In the genomic region with DNA sequence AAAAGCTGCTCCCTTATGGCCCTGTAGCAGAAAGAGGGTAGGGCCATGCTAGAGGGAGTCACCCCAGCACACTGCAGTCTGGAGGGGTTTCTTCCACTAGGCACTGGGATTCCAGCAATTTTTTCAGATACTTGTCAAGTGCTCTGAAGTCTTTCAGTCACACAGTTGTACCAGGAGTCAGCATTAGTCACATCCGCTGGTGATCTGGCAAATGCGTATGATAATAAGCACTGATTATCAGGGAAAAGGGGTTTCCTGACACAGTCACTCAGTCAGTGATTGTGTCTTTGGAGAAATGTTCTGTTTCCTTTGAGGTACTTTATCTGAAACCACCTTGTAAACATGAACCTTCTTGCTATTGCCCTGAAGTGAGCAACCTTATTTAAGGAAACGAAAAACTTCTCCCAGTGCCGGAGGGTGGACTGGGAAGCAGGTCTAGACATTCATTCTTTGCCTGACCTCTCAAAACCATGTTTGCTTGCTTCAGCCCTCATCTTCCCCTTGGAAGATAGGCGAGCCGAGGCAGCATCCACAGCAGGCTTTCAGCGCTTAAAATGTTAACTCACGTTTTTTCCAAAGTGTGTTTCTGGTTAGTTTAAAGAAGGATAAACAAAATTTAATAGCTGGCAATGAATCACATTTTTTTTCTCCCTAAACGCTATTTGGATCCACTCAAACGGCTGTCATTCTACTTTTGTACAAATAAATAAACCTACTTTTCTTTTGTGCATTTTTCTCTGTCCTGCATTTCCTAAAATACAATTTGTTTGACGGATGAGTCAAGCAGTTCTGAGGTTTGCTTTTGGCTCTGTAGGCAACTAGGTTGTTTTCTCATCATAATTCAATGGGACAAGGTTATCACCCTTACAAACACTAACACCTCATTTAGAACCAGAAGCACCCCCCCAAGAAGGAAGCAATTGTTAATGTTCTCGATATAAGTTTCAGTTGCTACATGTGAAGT, we compare ENCODE assay signal across 11 cellular contexts.
DNase-seq lines count a peak whose midpoint lies in the region; ATAC-seq and TF ChIP-seq lines count a peak whose summit lies in the region.
"Had no signal": no experiment of that assay in that cellular context is flagged by ENCODE, and none has a peak within 500 bp of the region (broad histone marks: within the 10 kb centered on the region; RNA-seq: fewer than 3 reads in every experiment).

No MANE protein-coding gene starts in this region.

- H4K20me1 ChIP-seq in HCT116 (ENCODE audit: insufficient read depth) = no peaks in the 10 kb centered on the region

- H3K9me2 ChIP-seq in HCT116 (ENCODE audit: insufficient read depth) = no peaks in the 10 kb centered on the region; the same call in 1 of the 2 replicates

- TF ChIP-seq RAD21 in HCT116 (IDR thresholded peaks at IDR 0.05; ENCODE audit: low read depth) = peak; percentile 41; the same call in 1 of the 2 replicates

- POLR2A ChIA-PET in HCT116 (lab: Charles Lee) = no interaction called here

- H2AFZ ChIP-seq in HCT116 (ENCODE audit: low read depth, low read length, poor library complexity, severe bottlenecking) = peak overlapping the region; percentile 36

- H3K27ac ChIP-seq in HCT116 (ENCODE audit: low read depth, low read length) = peak overlapping the region; percentile 69
- H3K27ac ChIP-seq: ascending aorta, ovary had no signal

- TSS peak; percentile 95 for BruUV-seq in HCT116 (replicated peaks; lab: Mats Ljungman, UMichigan)

- no peak for TF ChIP-seq CTCF in HCT116 (IDR thresholded peaks at IDR 0.05 in 2 of 3, conservative IDR thresholded peaks at IDR 0.05 in 1 of 3; ENCODE audit: borderline replicate concordance in 1 of 3, insufficient read depth in 1 of 3, low read depth in 2 of 3, low read length in 2 of 3)

- intact Hi-C loops in HCT116 (cut with micrococcal nuclease) = no loop called here

- CTCF ChIA-PET in HCT116 (lab: Charles Lee) = no interaction called here

- H3K4me2 ChIP-seq in HCT116 (ENCODE audit: low read length) (peak overlapping the region; percentile 78), skeletal muscle satellite cell (ENCODE audit: low read length) (peak overlapping the region; percentile 80)

- H3K4me1 ChIP-seq in HCT116 (ENCODE audit: control insufficient read depth in 1 of 2, insufficient read depth in 2 of 2, low read length in 2 of 2) (peaks cover 13 to 56% of the 10 kb centered on the region in 2 experiments), skeletal muscle satellite cell (ENCODE audit: control insufficient read depth, insufficient read depth, low read length) (peaks cover 63% of the 10 kb centered on the region)
- H3K4me1 ChIP-seq: ascending aorta had no signal

- ATAC-seq in HCT116 = peak; percentile 96
- peak; percentile 64 for ATAC-seq in SK-N-SH treated with all-trans-retinoic acid at 6 μM for 48 hours
- ATAC-seq in HG02642 (IDR thresholded peaks at IDR 0.05; ENCODE audit: poor library complexity, unreplicated experiment) = no peak
- ATAC-seq: activated CD8-positive, alpha-beta T cell treated with anti-CD3 and anti-CD28 coated beads for 36 hours had no signal

- no peaks in the 10 kb centered on the region for H3K79me2 ChIP-seq in HCT116 (ENCODE audit: insufficient read depth, low read length)

- DNase-seq in HCT116 (ENCODE audit: low read depth, low spot score) (peak; percentile 94), fibroblast of peridontal ligament (ENCODE audit: extremely low read depth) (peak; percentile 75)
- DNase-seq in activated T-cell treated with anti-CD3 and anti-CD28 coated beads, Interleukin-2, amount 50 U/mL, for 1 hour = no peak
- DNase-seq in activated CD4-positive, alpha-beta T cell treated with anti-CD3 and anti-CD28 coated beads, Interleukin-2, amount 50 U/mL, for 48 hours = no peak
- DNase-seq: activated CD8-positive, alpha-beta T cell treated with anti-CD3 and anti-CD28 coated beads for 36 hours; MV-4-11; ovary had no signal

- H3K4me3 ChIP-seq in HCT116 (replicated peaks in 1 of 2; ENCODE audit: low read depth in 1 of 2, low read length in 2 of 2) (peak overlapping the region; percentile 1 to 44; a peak in 2 of 4 replicates), skeletal muscle satellite cell (ENCODE audit: low read length) (peak overlapping the region; percentile 51)
- H3K4me3 ChIP-seq: ascending aorta, ovary had no signal

- H3K27me3 ChIP-seq in HCT116 (ENCODE audit: insufficient read depth, low read length) (no peaks in the 10 kb centered on the region), skeletal muscle satellite cell (ENCODE audit: control insufficient read depth, insufficient read depth, low read length) (no peaks in the 10 kb centered on the region)
- H3K27me3 ChIP-seq: ascending aorta, ovary had no signal

- no peak for TF ChIP-seq POLR2A in HCT116 (IDR thresholded peaks at IDR 0.05; ENCODE audit: borderline replicate concordance, extremely low read depth, insufficient read depth, insufficient read length)

- H3K36me3 ChIP-seq in HCT116 (ENCODE audit: control insufficient read depth in 1 of 2, insufficient read depth in 2 of 2, low read length in 2 of 2) (no peaks in the 10 kb centered on the region), skeletal muscle satellite cell (ENCODE audit: insufficient read depth, low read length) (no peaks in the 10 kb centered on the region)
- H3K36me3 ChIP-seq: ascending aorta, ovary had no signal

- H3K9me3 ChIP-seq in HCT116 (ENCODE audit: control insufficient read depth in 1 of 2, insufficient read depth in 1 of 2, low read depth in 1 of 2, low read length in 2 of 2) = no peaks in the 10 kb centered on the region
- H3K9me3 ChIP-seq in skeletal muscle satellite cell (replicated peaks; ENCODE audit: low read length) = no peaks in the 10 kb centered on the region
- H3K9me3 ChIP-seq: ascending aorta, ovary had no signal

- H3K9ac ChIP-seq in HCT116 (ENCODE audit: low read length) (peak overlapping the region; percentile 54), skeletal muscle satellite cell (ENCODE audit: low read depth, low read length) (peak overlapping the region; percentile 84)

- RAD21 ChIA-PET in HCT116 (lab: Charles Lee; ENCODE audit: low non-redundant PET in 1 of 2, low total read pairs in 2 of 2, uncharacterized antibody in 2 of 2, unreplicated experiment in 2 of 2) = no interaction called here

TF ChIP-seq in HCT116, 20 proteins besides CTCF, POLR2A, EP300 and RAD21 (continues in another document):
- TF ChIP-seq EGR1 (IDR thresholded peaks at IDR 0.05; ENCODE audit: low read depth) = no peak; the same call in 1 of the 2 replicates
- no peak for TF ChIP-seq ZFX (IDR thresholded peaks at IDR 0.05)
- no peak for TF ChIP-seq ELF1 (IDR thresholded peaks at IDR 0.05; ENCODE audit: borderline replicate concordance, low read depth)
- TF ChIP-seq SP1 (IDR thresholded peaks at IDR 0.05; ENCODE audit: low read depth) = peak; percentile 95
- peak; percentile 97 for TF ChIP-seq CBX3 (IDR thresholded peaks at IDR 0.05; ENCODE audit: low read depth)
- TF ChIP-seq POLR2AphosphoS5 (IDR thresholded peaks at IDR 0.05; ENCODE audit: low read depth, low read length) = peak; percentile 69
- TF ChIP-seq SRF (IDR thresholded peaks at IDR 0.05; ENCODE audit: low read depth) = peak; percentile 79
- peak; percentile 90 for TF ChIP-seq SIN3A (IDR thresholded peaks at IDR 0.05; ENCODE audit: low read depth)
- peak; percentile 98 for TF ChIP-seq FOSL1 (IDR thresholded peaks at IDR 0.05; ENCODE audit: low read depth)
- TF ChIP-seq, protein P1, sequence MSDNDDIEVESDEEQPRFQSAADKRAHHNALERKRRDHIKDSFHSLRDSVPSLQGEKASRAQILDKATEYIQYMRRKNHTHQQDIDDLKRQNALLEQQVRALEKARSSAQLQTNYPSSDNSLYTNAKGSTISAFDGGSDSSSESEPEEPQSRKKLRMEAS (IDR thresholded peaks at IDR 0.05) = peak; percentile 81
- TF ChIP-seq, protein P2, sequence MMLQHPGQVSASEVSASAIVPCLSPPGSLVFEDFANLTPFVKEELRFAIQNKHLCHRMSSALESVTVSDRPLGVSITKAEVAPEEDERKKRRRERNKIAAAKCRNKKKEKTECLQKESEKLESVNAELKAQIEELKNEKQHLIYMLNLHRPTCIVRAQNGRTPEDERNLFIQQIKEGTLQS (IDR thresholded peaks at IDR 0.05) = no peak
- TF ChIP-seq JUND (IDR thresholded peaks at IDR 0.05) = peak; percentile 97
- TF ChIP-seq TCF7L2 (IDR thresholded peaks at IDR 0.05; ENCODE audit: borderline replicate concordance, extremely low read depth, insufficient read depth, insufficient read length) = peak; percentile 56

TF ChIP-seq in SK-N-SH treated with all-trans-retinoic acid at 6 μM for 48 hours, 23 proteins besides CTCF, POLR2A, EP300 and RAD21 (continues in another document):
- TF ChIP-seq ZNF70 (CRISPR knock-in tag; IDR thresholded peaks at IDR 0.05) = no peak
- TF ChIP-seq OSR1 (CRISPR knock-in tag; IDR thresholded peaks at IDR 0.05) = no peak
- TF ChIP-seq PPARA (CRISPR knock-in tag; IDR thresholded peaks at IDR 0.05; ENCODE audit: borderline replicate concordance) = no peak
- no peak for TF ChIP-seq ZFP3 (CRISPR knock-in tag; IDR thresholded peaks at IDR 0.05)
- TF ChIP-seq, protein P3, sequence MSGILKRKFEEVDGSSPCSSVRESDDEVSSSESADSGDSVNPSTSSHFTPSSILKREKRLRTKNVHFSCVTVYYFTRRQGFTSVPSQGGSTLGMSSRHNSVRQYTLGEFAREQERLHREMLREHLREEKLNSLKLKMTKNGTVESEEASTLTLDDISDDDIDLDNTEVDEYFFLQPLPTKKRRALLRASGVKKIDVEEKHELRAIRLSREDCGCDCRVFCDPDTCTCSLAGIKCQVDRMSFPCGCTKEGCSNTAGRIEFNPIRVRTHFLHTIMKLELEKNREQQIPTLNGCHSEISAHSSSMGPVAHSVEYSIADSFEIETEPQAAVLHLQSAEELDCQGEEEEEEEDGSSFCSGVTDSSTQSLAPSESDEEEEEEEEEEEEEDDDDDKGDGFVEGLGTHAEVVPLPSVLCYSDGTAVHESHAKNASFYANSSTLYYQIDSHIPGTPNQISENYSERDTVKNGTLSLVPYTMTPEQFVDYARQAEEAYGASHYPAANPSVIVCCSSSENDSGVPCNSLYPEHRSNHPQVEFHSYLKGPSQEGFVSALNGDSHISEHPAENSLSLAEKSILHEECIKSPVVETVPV (CRISPR knock-in tag; IDR thresholded peaks at IDR 0.05) = no peak
- no peak for TF ChIP-seq CSDC2 (CRISPR knock-in tag; IDR thresholded peaks at IDR 0.05)
- TF ChIP-seq ESRRG (CRISPR knock-in tag; IDR thresholded peaks at IDR 0.05) = no peak
- TF ChIP-seq ZFP30 (CRISPR knock-in tag; IDR thresholded peaks at IDR 0.05) = no peak
- no peak for TF ChIP-seq ZNF8 (CRISPR knock-in tag; IDR thresholded peaks at IDR 0.05)
- no peak for TF ChIP-seq TCF4 (CRISPR knock-in tag; IDR thresholded peaks at IDR 0.05; ENCODE audit: borderline replicate concordance)

Comparison
In these comparisons a context has a peak if more than half of its experiments do, and no peak if none do; other contexts are left out.
1. DNase-seq: peak in HCT116 (single experiment) and fibroblast of peridontal ligament (single experiment); none in activated T-cell treated with anti-CD3 and anti-CD28 coated beads, Interleukin-2, amount 50 U/mL, for 1 hour (single experiment) and activated CD4-positive, alpha-beta T cell treated with anti-CD3 and anti-CD28 coated beads, Interleukin-2, amount 50 U/mL, for 48 hours (0 of 2).